In the genomic region with DNA sequence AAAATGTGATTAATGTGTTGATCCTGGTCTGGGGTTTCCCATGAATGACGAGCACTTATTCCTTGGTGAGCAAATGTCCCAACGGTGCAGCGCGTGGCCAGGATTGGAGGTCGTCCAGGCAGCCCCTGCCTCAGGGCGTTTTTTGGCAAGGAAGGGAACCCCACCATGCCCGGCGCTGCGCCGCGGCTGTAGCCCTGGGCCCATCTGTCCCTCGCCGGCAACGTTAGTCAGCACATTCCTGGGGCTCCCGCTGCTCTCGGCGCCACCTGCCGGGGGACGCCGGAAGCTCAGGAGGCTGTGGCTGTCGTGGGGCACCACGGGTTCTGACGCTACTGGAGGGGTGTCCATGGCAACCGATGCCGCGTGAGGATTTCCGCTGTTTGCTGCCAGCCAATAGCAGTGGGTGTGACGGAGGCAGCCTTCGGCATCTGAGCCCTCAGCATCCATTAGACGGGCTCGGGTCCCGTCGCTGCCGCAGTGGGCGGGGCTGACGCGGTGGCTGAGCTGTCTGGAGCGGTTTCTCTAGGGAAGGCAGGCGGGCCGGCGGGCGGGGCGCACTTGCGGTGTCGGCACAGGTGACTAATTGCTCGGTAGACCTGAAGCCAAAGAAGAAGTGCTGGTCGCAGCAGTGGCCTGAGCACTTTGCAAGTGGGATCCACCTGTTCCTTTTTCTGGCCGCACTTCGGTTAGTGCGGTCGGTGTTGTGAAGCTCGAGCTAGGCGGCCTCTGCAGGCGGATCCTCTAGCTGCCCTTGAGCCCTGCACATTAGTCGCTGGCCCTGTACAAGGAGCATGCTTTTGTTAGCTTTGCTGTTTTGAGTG, we compare ENCODE assay signal across 8 cellular contexts. TPM values are rescaled to one million over a fixed set of nuclear protein-coding genes. Genes with fewer than 3 reads are reported as not detected.
DNase-seq lines count a peak whose midpoint lies in the region; ATAC-seq and TF ChIP-seq lines count a peak whose summit lies in the region.

No MANE protein-coding gene starts in this region.

- H3K27ac ChIP-seq in caudate nucleus (ENCODE audit: low read depth, low read length) (peak overlapping the region; percentile 86), spleen (peak overlapping the region in 7 of 8 donors; percentile 24 to 84 (median 76))

- WGBS in spleen, 5 donors, result 0 to 1% (median 1%) methylated on average over 13 to 55 of the region's 55 CpGs

- DNase-seq in AG08395 (ENCODE audit: low spot score) (peak; percentile 100), NCI-H2196 treated with DMSO at 0.1 percent for 48 hours (lab: John Stamatoyannopoulos, UW; ENCODE audit: unreplicated experiment) (peak; percentile 98), caudate nucleus (lab: John Stamatoyannopoulos, UW) (peak; percentile 88 to 100 (median 99)), inferior parietal cortex (ENCODE audit: extremely low spot score) (peak; percentile 98), spleen (peak; percentile 100)

- TF ChIP-seq CTCF in WI38 (IDR thresholded peaks at IDR 0.05; ENCODE audit: low read depth, low read length), result peak; percentile 96
- TF ChIP-seq CTCF in spleen (IDR thresholded peaks at IDR 0.05 in 8 of 11, conservative IDR thresholded peaks at IDR 0.05 in 3 of 11), result peak; percentile 97 to 100 (median 99)

- H3K9me3 ChIP-seq in spleen, result no peaks in the 10 kb centered on the region

- H3K27me3 ChIP-seq in spleen (replicated peaks in 1 of 7), result no peaks in the 10 kb centered on the region

- peaks cover 0 to 23% (median 7%) of the 10 kb centered on the region in 6 donors for H3K36me3 ChIP-seq in spleen

- H3K4me3 ChIP-seq in WI38 (ENCODE audit: low read depth, low read length), result peak overlapping the region; percentile 55
- peak overlapping the region in 6 of 8 donors; percentile 22 to 67 (median 40) for H3K4me3 ChIP-seq in spleen

- peak in 1 of 3 donors; percentile 78 for TF ChIP-seq POLR2A in spleen (IDR thresholded peaks at IDR 0.05)

- intact Hi-C loops in spleen (cut with DNase I; ENCODE audit: low total_unique reads), result no loop called here

- ATAC-seq in GM18873 (IDR thresholded peaks at IDR 0.05; ENCODE audit: low FRiP score, unreplicated experiment) (peak; percentile 98), HG03139 (IDR thresholded peaks at IDR 0.05; ENCODE audit: unreplicated experiment) (peak; percentile 97)

- peaks cover 10 to 23% (median 17%) of the 10 kb centered on the region in 6 donors for H3K4me1 ChIP-seq in spleen

RNA-seq across cellular contexts. Expression of a gene that starts 29.5 kb away (rescaled TPM):
- 10 to 100 TPM; 25.7 to 69.8 (median 58.4) TPM for total RNA-seq in spleen
- polyA plus RNA-seq in spleen, result 10 to 100 TPM; 14.8 to 40.1 (median 16.9) TPM

Comparison
In these comparisons a context has a peak if more than half of its experiments do, and no peak if none do; other contexts are left out.
1. Peak in every context shown above with its lines: DNase-seq, ATAC-seq, H3K4me3 ChIP-seq and H3K27ac ChIP-seq.